ENCODE assay signal across 12 cellular contexts in the genomic region with DNA sequence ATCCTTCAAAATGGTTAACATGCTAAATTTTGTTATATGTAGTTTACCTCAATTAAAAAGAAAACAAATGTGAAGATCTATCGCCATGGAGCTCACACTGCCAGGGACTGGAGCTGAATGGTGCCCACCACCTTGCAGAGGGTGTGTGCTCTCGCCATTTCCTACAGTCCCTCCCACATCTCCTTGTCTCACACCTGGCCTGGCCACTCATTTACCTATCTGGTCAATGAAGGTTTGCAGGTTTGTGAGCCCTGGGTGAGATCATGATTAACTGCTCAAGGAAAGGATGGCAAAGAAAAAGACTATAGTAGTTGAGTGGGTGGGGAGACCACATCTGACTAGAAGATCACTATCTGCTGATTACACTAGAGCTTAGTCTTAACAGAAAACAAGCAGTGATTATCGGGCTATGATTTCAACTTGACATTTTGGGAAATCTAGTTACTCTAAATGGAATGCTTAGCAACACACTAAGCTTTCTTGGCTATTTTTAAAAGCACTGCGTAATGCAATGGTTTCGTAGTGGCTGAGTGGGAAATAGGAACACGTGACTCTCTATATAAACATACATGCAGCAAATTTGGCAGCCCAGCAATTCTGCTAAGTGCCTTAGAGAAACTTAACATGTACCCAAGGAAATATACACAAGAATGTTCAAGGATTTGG. TPM values are rescaled to one million over a fixed set of nuclear protein-coding genes. Genes with fewer than 3 reads are reported as not detected.
A peak's percentile ranks its signal among the peaks of the same experiment; 100 is the strongest.
DNase-seq lines count a peak whose midpoint lies in the region; ATAC-seq and TF ChIP-seq lines count a peak whose summit lies in the region.
"Had no signal": no experiment of that assay in that cellular context is flagged by ENCODE, and none has a peak within 500 bp of the region (broad histone marks: within the 10 kb centered on the region; RNA-seq: fewer than 3 reads in every experiment).

No MANE protein-coding gene starts in this region.

- H3K4me3 Mint-ChIP-seq in CD8-positive, alpha-beta memory T cell, result no peak overlapping the region
- H3K4me3 Mint-ChIP-seq: activated B cell treated with CpG ODN at 0.5 μM for 24 hours had no signal

- H3K4me3 ChIP-seq in coronary artery (no peak overlapping the region), thoracic aorta (peak overlapping the region; percentile 17)
- H3K4me3 ChIP-seq in CD8-positive, alpha-beta memory T cell (ENCODE audit: low read length), result no peak overlapping the region

- H3K27me3 ChIP-seq in thoracic aorta (replicated peaks; ENCODE audit: insufficient read depth), result no peaks in the 10 kb centered on the region
- H3K27me3 ChIP-seq in CD8-positive, alpha-beta memory T cell (ENCODE audit: insufficient read depth, low read length, poor library complexity, severe bottlenecking), result no peaks in the 10 kb centered on the region
- H3K27me3 ChIP-seq: neutrophil had no signal

- no peaks in the 10 kb centered on the region for H3K9me3 Mint-ChIP-seq in CD8-positive, alpha-beta memory T cell
- H3K9me3 Mint-ChIP-seq: activated B cell treated with CpG ODN at 0.5 μM for 24 hours had no signal

- peaks cover 26 to 82% (median 37%) of the 10 kb centered on the region in 3 donors for H3K36me3 Mint-ChIP-seq in CD8-positive, alpha-beta memory T cell

- peak; percentile 98 for ATAC-seq in thoracic aorta (ENCODE audit: insufficient number of reproducible peaks, low FRiP score, low read depth)
- ATAC-seq in GM21825 (IDR thresholded peaks at IDR 0.05; ENCODE audit: unreplicated experiment), result no peak

- H3K9me3 ChIP-seq in thoracic aorta, result no peaks in the 10 kb centered on the region
- no peaks in the 10 kb centered on the region for H3K9me3 ChIP-seq in CD8-positive, alpha-beta memory T cell (ENCODE audit: low read length)
- H3K9me3 ChIP-seq: neutrophil had no signal

- peaks cover 6 to 48% of the 10 kb centered on the region in 2 donors for H3K4me1 ChIP-seq in thoracic aorta (ENCODE audit: control insufficient read depth in 1 of 2, low read depth in 2 of 2)
- H3K4me1 ChIP-seq in CD8-positive, alpha-beta memory T cell (ENCODE audit: insufficient read depth, low read length), result no peaks in the 10 kb centered on the region

- no peak overlapping the region for H3K27ac Mint-ChIP-seq in CD8-positive, alpha-beta memory T cell
- H3K27ac Mint-ChIP-seq: activated B cell treated with CpG ODN at 0.5 μM for 24 hours had no signal

- no peaks in the 10 kb centered on the region for H3K27me3 Mint-ChIP-seq in CD8-positive, alpha-beta memory T cell
- H3K27me3 Mint-ChIP-seq: activated B cell treated with CpG ODN at 0.5 μM for 24 hours had no signal

- peak overlapping the region; percentile 89 to 90 for H3K27ac ChIP-seq in coronary artery
- H3K27ac ChIP-seq in thoracic aorta, result peak overlapping the region; percentile 90 to 94
- H3K27ac ChIP-seq in CD8-positive, alpha-beta memory T cell (ENCODE audit: low read depth, low read length), result no peak overlapping the region
- H3K27ac ChIP-seq: neutrophil had no signal

- POLR2A ChIA-PET in CD8-positive, alpha-beta memory T cell (lab: Charles Lee), result no interaction called here

- TF ChIP-seq CTCF in coronary artery (IDR thresholded peaks at IDR 0.05), result no peak
- TF ChIP-seq CTCF in thoracic aorta (IDR thresholded peaks at IDR 0.05), result no peak

- DNase-seq in M059J (ENCODE audit: low read depth), result peak; percentile 69
- no peak for DNase-seq in coronary artery (ENCODE audit: low spot score)
- peak; percentile 96 for DNase-seq in iris pigment epithelial cell (ENCODE audit: low read depth)
- DNase-seq in thoracic aorta (ENCODE audit: low spot score), result peak; percentile 53
- DNase-seq in activated CD8-positive, alpha-beta memory T cell treated with anti-CD3 and anti-CD28 coated beads for 24 hours, result no peak
- no peak for DNase-seq in CD8-positive, alpha-beta memory T cell
- no peak for DNase-seq in stimulated activated naive CD4-positive, alpha-beta T cell treated with Interleukin-2 at 50 U/mL for 16 hours (lab: John Stamatoyannopoulos, UW)
- DNase-seq: activated B cell treated with CpG ODN at 0.5 μM for 24 hours; activated naive CD4-positive, alpha-beta T cell treated with anti-CD3 and anti-CD28 coated beads, Interleukin-2, amount 50 U/mL, for 16 hours; KG1 had no signal

- CTCF ChIA-PET in CD8-positive, alpha-beta memory T cell (lab: Charles Lee), result no interaction called here

- H3K4me1 Mint-ChIP-seq in CD8-positive, alpha-beta memory T cell, result peaks cover 2 to 8% (median 4%) of the 10 kb centered on the region in 3 donors

- no peaks in the 10 kb centered on the region for H3K36me3 ChIP-seq in thoracic aorta
- peaks cover 25% of the 10 kb centered on the region for H3K36me3 ChIP-seq in CD8-positive, alpha-beta memory T cell (ENCODE audit: insufficient read depth, low read length)

RNA-seq across cellular contexts. Expression of a gene that starts 27.3 kb away (rescaled TPM):
- 43.2 and 48.1 TPM in 2 replicates for total RNA-seq in M059J (2014; rRNA removed; shearing (Covaris generic))
- total RNA-seq in thoracic aorta, result 10 to 100 TPM; 12.0 to 50.6 TPM
- 100 to 1,000 TPM; 132 to 137 TPM for total RNA-seq in CD8-positive, alpha-beta memory T cell
- polyA plus RNA-seq in CD8-positive, alpha-beta memory T cell, result 21.5 TPM

Comparison
In these comparisons a context has a peak if more than half of its experiments do, and no peak if none do; other contexts are left out.
1. DNase-seq: peak in M059J (single experiment), iris pigment epithelial cell (single experiment) and thoracic aorta (single experiment); none in coronary artery (single experiment), activated CD8-positive, alpha-beta memory T cell treated with anti-CD3 and anti-CD28 coated beads for 24 hours (single experiment), CD8-positive, alpha-beta memory T cell (0 of 5) and stimulated activated naive CD4-positive, alpha-beta T cell treated with Interleukin-2 at 50 U/mL for 16 hours (single experiment).